In genomic region chr6:148789991-148790390, GRCh38 we compare ENCODE assay signal across 14 cellular contexts. TPM values are rescaled to one million over a fixed set of nuclear protein-coding genes. Genes with fewer than 3 reads are reported as not detected.
DNase-seq lines count a peak whose midpoint lies in the region; ATAC-seq and TF ChIP-seq lines count a peak whose summit lies in the region.
"Had no signal": no experiment of that assay in that cellular context is flagged by ENCODE, and none has a peak within 500 bp of the region (broad histone marks: within the 10 kb centered on the region; RNA-seq: fewer than 3 reads in every experiment).

No MANE protein-coding gene starts in this region.

- POLR2A ChIA-PET in SK-N-SH (lab: Yijun Ruan, JAX) = no interaction called here

- peaks cover 0 to 16% (median 14%) of the 10 kb centered on the region in 10 experiments; a peak in 14 of 20 replicates for H3K4me1 ChIP-seq in BLaER1 treated with 17β-estradiol and CSF1 and Interleukin-3, amounts not matched to agents 10 nM and 100 nM
- H3K4me1 ChIP-seq in SK-N-SH (ENCODE audit: control insufficient read depth in 1 of 2, insufficient read depth in 2 of 2, low read depth in 1 of 2, low read length in 1 of 2) (no peaks in the 10 kb centered on the region), thyroid gland (peaks cover 32 to 47% of the 10 kb centered on the region in 2 donors)
- H3K4me1 ChIP-seq: HAP-1 had no signal

- H3F3A ChIP-seq in SK-N-SH (replicated peaks; ENCODE audit: insufficient read depth) (no peaks in the 10 kb centered on the region), neural cell (ENCODE audit: insufficient read depth, low read length, poor library complexity, severe bottlenecking) (no peaks in the 10 kb centered on the region)

- DNase-seq in SK-N-SH = no peak
- DNase-seq in thyroid gland = peak; percentile 30 to 44
- no peak for DNase-seq in kidney glomerular epithelial cell (lab: John Stamatoyannopoulos, UW)
- no peak for DNase-seq in NK-92 (lab: John Stamatoyannopoulos, UW; ENCODE audit: unreplicated experiment)
- DNase-seq: CD8-positive, alpha-beta T cell; COR-L47; DMS153; GF-D8; GOT3; HFFc6 had no signal

- TF ChIP-seq RAD21 in SK-N-SH (IDR thresholded peaks at IDR 0.05; ENCODE audit: low read length) = no peak
- TF ChIP-seq RAD21 in neural cell (conservative IDR thresholded peaks at IDR 0.05) = peak; percentile 19

- WGBS in SK-N-SH (ENCODE audit: low lambda C conversion rate) = 19% methylated on average over 9 of the region's 11 CpGs
- WGBS in thyroid gland, 2 donors = 52 to 65% methylated on average over 11 of the region's 11 CpGs

- H4K20me1 ChIP-seq in BLaER1 treated with 17β-estradiol and CSF1 and Interleukin-3, amounts not matched to agents 10 nM and 100 nM = peaks cover 0 to 80% (median 12%) of the 10 kb centered on the region in 11 experiments; a peak in 11 of 22 replicates
- H4K20me1 ChIP-seq in SK-N-SH (ENCODE audit: insufficient read depth) (no peaks in the 10 kb centered on the region), neural cell (ENCODE audit: insufficient read depth) (no peaks in the 10 kb centered on the region)

- no peak overlapping the region for H3K27ac ChIP-seq in BLaER1 treated with 17β-estradiol and CSF1 and Interleukin-3, amounts not matched to agents 10 nM and 100 nM
- H3K27ac ChIP-seq in SK-N-SH (ENCODE audit: low read depth in 2 of 2, low read length in 1 of 2) (no peak overlapping the region), neural cell (ENCODE audit: low read length) (peak overlapping the region; percentile 24), thyroid gland (peak overlapping the region; percentile 77 to 90 (median 79))

- H3K9ac ChIP-seq in BLaER1 treated with 17β-estradiol and CSF1 and Interleukin-3, amounts not matched to agents 10 nM and 100 nM = no peak overlapping the region
- H3K9ac ChIP-seq in SK-N-SH = no peak overlapping the region
- no peak overlapping the region for H3K9ac ChIP-seq in neural cell (ENCODE audit: low read length)

- intact Hi-C loops in thyroid gland (cut with DNase I) = no loop called here

- H3K9me3 ChIP-seq in BLaER1 treated with 17β-estradiol and CSF1 and Interleukin-3, amounts not matched to agents 10 nM and 100 nM (replicated peaks in 1 of 11) = peaks cover 18 to 28% (median 23%) of the 10 kb centered on the region in 11 experiments
- H3K9me3 ChIP-seq in SK-N-SH (peaks cover 8% of the 10 kb centered on the region; the same call in 1 of the 2 replicates), neural cell (ENCODE audit: low read length) (no peaks in the 10 kb centered on the region), thyroid gland (no peaks in the 10 kb centered on the region)

- TF ChIP-seq CTCF in SK-N-SH (IDR thresholded peaks at IDR 0.05) (no peak), neural cell (IDR thresholded peaks at IDR 0.05; ENCODE audit: poor library complexity, severe bottlenecking) (peak; percentile 21), thyroid gland (IDR thresholded peaks at IDR 0.05) (no peak)

- ATAC-seq in GM21825 (IDR thresholded peaks at IDR 0.05; ENCODE audit: unreplicated experiment) = no peak
- ATAC-seq: CD8-positive, alpha-beta T cell had no signal

- TF ChIP-seq EP300 in SK-N-SH (IDR thresholded peaks at IDR 0.05; ENCODE audit: borderline replicate concordance in 1 of 2, low read depth in 1 of 2, low read length in 1 of 2) (no peak), neural cell (conservative IDR thresholded peaks at IDR 0.05; ENCODE audit: poor library complexity, severe bottlenecking) (peak; percentile 11)

- CTCF ChIA-PET in SK-N-SH (lab: Yijun Ruan, JAX) = no interaction called here

- H3K9me2 ChIP-seq in SK-N-SH (no peaks in the 10 kb centered on the region), neural cell (ENCODE audit: insufficient read depth, low read length) (no peaks in the 10 kb centered on the region)

- no peaks in the 10 kb centered on the region for H3K27me3 ChIP-seq in BLaER1 treated with 17β-estradiol and CSF1 and Interleukin-3, amounts not matched to agents 10 nM and 100 nM
- peaks cover 29% of the 10 kb centered on the region; the same call in 1 of the 2 replicates for H3K27me3 ChIP-seq in SK-N-SH (ENCODE audit: insufficient read depth)
- no peaks in the 10 kb centered on the region for H3K27me3 ChIP-seq in neural cell (ENCODE audit: insufficient read depth, low read depth, low read length)
- H3K27me3 ChIP-seq in thyroid gland = no peaks in the 10 kb centered on the region

- H2AFZ ChIP-seq in SK-N-SH (ENCODE audit: low read depth) (no peak overlapping the region), neural cell (ENCODE audit: low read depth, low read length) (no peak overlapping the region)

- peak overlapping the region in 10 of 11 experiments; percentile 4 to 72 (median 62); a peak in 8 of 22 replicates for H3K4me2 ChIP-seq in BLaER1 treated with 17β-estradiol and CSF1 and Interleukin-3, amounts not matched to agents 10 nM and 100 nM
- peak overlapping the region; percentile 52; the same call in 1 of the 2 replicates for H3K4me2 ChIP-seq in SK-N-SH
- no peak overlapping the region for H3K4me2 ChIP-seq in neural cell (ENCODE audit: low read length)

- H3K79me2 ChIP-seq in SK-N-SH (ENCODE audit: insufficient read depth) = no peaks in the 10 kb centered on the region
- H3K79me2 ChIP-seq in neural cell (replicated peaks; ENCODE audit: insufficient read depth, low read length) = no peaks in the 10 kb centered on the region

- H3K4me3 ChIP-seq in BLaER1 treated with 17β-estradiol and CSF1 and Interleukin-3, amounts not matched to agents 10 nM and 100 nM = no peak overlapping the region
- H3K4me3 ChIP-seq in SK-N-SH (ENCODE audit: low read depth in 2 of 2, low read length in 1 of 2) (no peak overlapping the region), neural cell (ENCODE audit: low read length) (no peak overlapping the region), thyroid gland (replicated peaks in 1 of 3) (no peak overlapping the region)
- H3K4me3 ChIP-seq: HAP-1 had no signal

- TF ChIP-seq POLR2A in thyroid gland (IDR thresholded peaks at IDR 0.05) = no peak

- peaks cover 0 to 12% (median 0%) of the 10 kb centered on the region in 11 experiments; a peak in 6 of 22 replicates for H3K36me3 ChIP-seq in BLaER1 treated with 17β-estradiol and CSF1 and Interleukin-3, amounts not matched to agents 10 nM and 100 nM
- no peaks in the 10 kb centered on the region for H3K36me3 ChIP-seq in SK-N-SH (replicated peaks in 1 of 2; ENCODE audit: control insufficient read depth in 1 of 2, insufficient read depth in 2 of 2, low read length in 1 of 2)
- no peaks in the 10 kb centered on the region for H3K36me3 ChIP-seq in neural cell (ENCODE audit: insufficient read depth, low read length)
- H3K36me3 ChIP-seq in thyroid gland = no peaks in the 10 kb centered on the region
- H3K36me3 ChIP-seq: HAP-1 had no signal

TF ChIP-seq in SK-N-SH, 30 proteins besides CTCF, POLR2A, EP300 and RAD21 (continues in another document):
- TF ChIP-seq YY1 (IDR thresholded peaks at IDR 0.05; ENCODE audit: low read depth) (no peak), MXI1 (IDR thresholded peaks at IDR 0.05; ENCODE audit: low read depth, low read length) (no peak)

TF ChIP-seq in neural cell, 6 proteins besides CTCF, POLR2A, EP300 and RAD21:
- TF ChIP-seq POLR2AphosphoS5 (IDR thresholded peaks at IDR 0.05) (peak; percentile 47), EZH2 (IDR thresholded peaks at IDR 0.05; ENCODE audit: borderline replicate concordance, insufficient read depth, low read length, poor library complexity, severe bottlenecking) (no peak), REST (IDR thresholded peaks at IDR 0.05; ENCODE audit: borderline replicate concordance) (peak; percentile 89)

RNA-seq across cellular contexts. Expression of gene UST, which starts 43.2 kb away (rescaled TPM):
- polyA plus RNA-seq in SK-N-SH (2012; rRNA removed) = 1.7 and 5.0 TPM in 2 replicates
- 4.6 and 5.0 TPM in 2 replicates for polyA plus RNA-seq in SK-N-SH (2012; cell fraction: cytosol; rRNA removed)
- 1.9 and 2.8 TPM in 2 replicates for polyA plus RNA-seq in SK-N-SH (2012; cell fraction: nucleus; rRNA removed)
- polyA plus RNA-seq in neural cell = 6.3 and 7.5 TPM in 2 replicates
- polyA minus RNA-seq in neural cell = 7.1 and 8.5 TPM in 2 replicates
- 10 to 100 TPM; 73.4 to 91.2 (median 81.4) TPM for total RNA-seq in thyroid gland

Comparison
In these comparisons a context has a peak if more than half of its experiments do, and no peak if none do; other contexts are left out.
1. H3K27ac ChIP-seq: peak in neural cell (single experiment) and thyroid gland (3 of 3); none in BLaER1 treated with 17β-estradiol and CSF1 and Interleukin-3, amounts not matched to agents 10 nM and 100 nM (0 of 11) and SK-N-SH (0 of 2).
2. DNase-seq: peak in thyroid gland (2 of 2); none in SK-N-SH (single experiment), kidney glomerular epithelial cell (single experiment) and NK-92 (single experiment).